9 cellular contexts compared by ENCODE assay signal in genomic region chr5:115888027-115888426, GRCh38. TPM values are rescaled to one million over a fixed set of nuclear protein-coding genes. Genes with fewer than 3 reads are reported as not detected.
DNase-seq lines count a peak whose midpoint lies in the region; ATAC-seq, FAIRE-seq and TF ChIP-seq lines count a peak whose summit lies in the region.
"Had no signal": no experiment of that assay in that cellular context is flagged by ENCODE, and none has a peak within 500 bp of the region (broad histone marks: within the 10 kb centered on the region; RNA-seq: fewer than 3 reads in every experiment).

No MANE protein-coding gene starts in this region.

- TF ChIP-seq CTCF in liver (IDR thresholded peaks at IDR 0.05; ENCODE audit: low read depth, low read length, missing input control), result peak; percentile 14
- TF ChIP-seq CTCF in HepG2 (CRISPR knock-in tag; IDR thresholded peaks at IDR 0.05), result no peak
- peak; percentile 18 for TF ChIP-seq CTCF in fibroblast of the aortic adventitia (IDR thresholded peaks at IDR 0.05; ENCODE audit: insufficient read depth, low read length)
- TF ChIP-seq CTCF in upper lobe of right lung (IDR thresholded peaks at IDR 0.05), result peak; percentile 11

- H3K27me3 ChIP-seq in liver (ENCODE audit: control insufficient read depth in 4 of 4, insufficient read depth in 4 of 4, low read length in 3 of 4) (no peaks in the 10 kb centered on the region), HepG2 (ENCODE audit: control insufficient read depth in 1 of 2, insufficient read depth in 2 of 2, low read length in 2 of 2) (no peaks in the 10 kb centered on the region), upper lobe of right lung (no peaks in the 10 kb centered on the region)
- no peaks in the 10 kb centered on the region for H3K27me3 ChIP-seq in effector memory CD4-positive, alpha-beta T cell (replicated peaks; ENCODE audit: control insufficient read depth, insufficient read depth, low read length, poor library complexity, severe bottlenecking)

- no peak for TF ChIP-seq POLR2A in HepG2 (IDR thresholded peaks at IDR 0.05; ENCODE audit: insufficient read depth in 1 of 2, low read depth in 2 of 2, low read length in 2 of 2)

- TF ChIP-seq EP300 in HepG2 (IDR thresholded peaks at IDR 0.05; ENCODE audit: low read depth in 2 of 2, low read length in 2 of 2) (no peak), HepG2 (CRISPR knock-in tag; IDR thresholded peaks at IDR 0.05; ENCODE audit: borderline replicate concordance) (no peak)

- DNase-seq in HepG2 (ENCODE audit: low spot score) (no peak), RCC 7860 (ENCODE audit: low spot score) (peak; percentile 42), fibroblast of the aortic adventitia (ENCODE audit: low read depth) (peak; percentile 68), upper lobe of right lung (no peak), Ammon's horn (ENCODE audit: low spot score) (no peak)
- DNase-seq in effector memory CD4-positive, alpha-beta T cell, result no peak
- DNase-seq: activated T-cell treated with anti-CD3 and anti-CD28 coated beads, Interleukin-2, amount 50 U/mL, for 48 hours had no signal

- intact Hi-C loops in HepG2 (cut with micrococcal nuclease; ENCODE audit: unreplicated experiment), result no loop called here
- intact Hi-C loops in upper lobe of right lung (cut with DNase I), result no loop called here

- BruUV-seq in HepG2 (replicated peaks; lab: Mats Ljungman, UMichigan), result no TSS peak

- WGBS in liver, result 51% methylated on average over 1 of the region's 1 CpG
- 91% methylated on average over 1 of the region's 1 CpG for WGBS in HepG2 (ENCODE audit: low lambda C conversion rate)

- POLR2A ChIA-PET in HepG2 (lab: Yijun Ruan, JAX), result no interaction called here

- H4K20me1 ChIP-seq in HepG2 (ENCODE audit: insufficient read depth, low read length), result no peaks in the 10 kb centered on the region

- H3K9me3 ChIP-seq in liver (ENCODE audit: control insufficient read depth in 4 of 4, low read length in 3 of 4), result no peaks in the 10 kb centered on the region
- no peaks in the 10 kb centered on the region for H3K9me3 ChIP-seq in HepG2 (ENCODE audit: low read length)
- no peaks in the 10 kb centered on the region for H3K9me3 ChIP-seq in upper lobe of right lung
- H3K9me3 ChIP-seq in effector memory CD4-positive, alpha-beta T cell (ENCODE audit: control insufficient read depth, low read length), result no peaks in the 10 kb centered on the region

- H3K4me3 ChIP-seq in liver (ENCODE audit: low read depth in 1 of 3, low read length in 3 of 3), result no peak overlapping the region
- no peak overlapping the region for H3K4me3 ChIP-seq in HepG2 (replicated peaks in 1 of 3; ENCODE audit: insufficient read depth in 1 of 3, low read depth in 2 of 3, low read length in 3 of 3)
- no peak overlapping the region for H3K4me3 ChIP-seq in fibroblast of the aortic adventitia (ENCODE audit: low read depth, low read length)
- H3K4me3 ChIP-seq in upper lobe of right lung, result no peak overlapping the region
- H3K4me3 ChIP-seq in effector memory CD4-positive, alpha-beta T cell (ENCODE audit: insufficient read depth, low read depth, low read length, poor library complexity, severe bottlenecking), result no peak overlapping the region

- H3K4me1 ChIP-seq in liver (ENCODE audit: control insufficient read depth in 4 of 4, insufficient read depth in 4 of 4, low read length in 3 of 4) (peaks cover 0 to 18% (median 12%) of the 10 kb centered on the region in 4 donors), HepG2 (ENCODE audit: insufficient read depth, low read length) (peaks cover 16% of the 10 kb centered on the region), upper lobe of right lung (no peaks in the 10 kb centered on the region)
- H3K4me1 ChIP-seq in effector memory CD4-positive, alpha-beta T cell (ENCODE audit: control insufficient read depth, insufficient read depth, low read length, poor library complexity, severe bottlenecking), result no peaks in the 10 kb centered on the region

- no peak overlapping the region for H3K9ac ChIP-seq in liver (ENCODE audit: low read depth in 1 of 2, low read length in 2 of 2)
- no peak overlapping the region for H3K9ac ChIP-seq in HepG2 (ENCODE audit: insufficient read depth, low read depth, low read length)

- in situ Hi-C loops in HepG2 (cut with HindIII; ENCODE audit: extremely low pct_ligation_motif_present, low pct_unique_long_range_greater_than_20kb), result no loop called here

- H2AFZ ChIP-seq in HepG2 (ENCODE audit: low read length), result no peak overlapping the region

- no peak overlapping the region for H3K27ac ChIP-seq in liver (ENCODE audit: low read depth in 1 of 2, low read length in 2 of 2)
- H3K27ac ChIP-seq in HepG2 (ENCODE audit: extremely low read length, insufficient read depth, low read length), result no peak overlapping the region
- no peak overlapping the region for H3K27ac ChIP-seq in upper lobe of right lung
- H3K27ac ChIP-seq in effector memory CD4-positive, alpha-beta T cell (ENCODE audit: insufficient read depth, low read length, poor library complexity, severe bottlenecking), result no peak overlapping the region

- H3K4me2 ChIP-seq in HepG2 (ENCODE audit: low read depth, low read length), result no peak overlapping the region

- TF ChIP-seq RAD21 in liver (IDR thresholded peaks at IDR 0.05) (peak; percentile 68 to 73), HepG2 (CRISPR knock-in tag; IDR thresholded peaks at IDR 0.05) (no peak)

- CTCF ChIA-PET in HepG2 (lab: Yijun Ruan, JAX; ENCODE audit: low intra/inter-chr PET ratio, low total read pairs), result no interaction called here

- no peaks in the 10 kb centered on the region for H3K36me3 ChIP-seq in liver (ENCODE audit: control insufficient read depth in 4 of 4, insufficient read depth in 3 of 4, low read depth in 1 of 4, low read length in 3 of 4)
- peaks cover 0 to 6% of the 10 kb centered on the region in 2 experiments; a peak in 1 of 5 replicates for H3K36me3 ChIP-seq in HepG2 (replicated peaks in 1 of 2; ENCODE audit: control insufficient read depth in 1 of 2, insufficient read depth in 2 of 2, low read length in 2 of 2)
- H3K36me3 ChIP-seq in upper lobe of right lung, result no peaks in the 10 kb centered on the region
- H3K36me3 ChIP-seq in effector memory CD4-positive, alpha-beta T cell (ENCODE audit: control insufficient read depth, insufficient read depth, low read length), result no peaks in the 10 kb centered on the region

- H3K79me2 ChIP-seq in HepG2 (ENCODE audit: insufficient read depth, low read length), result no peaks in the 10 kb centered on the region

- FAIRE-seq in HepG2 (lab: Jason Lieb, UNC) (no peak), RCC 7860 (lab: Jason Lieb, UNC) (peak; percentile 47)

- ATAC-seq in HepG2 (no peak), upper lobe of right lung (no peak), GM18498 (IDR thresholded peaks at IDR 0.05; ENCODE audit: unreplicated experiment) (no peak)

RNA-seq across cellular contexts. Expression of gene AP3S1, which starts 46.3 kb away (rescaled TPM):
- total RNA-seq in liver (10 to 100 TPM; 40.4 to 41.5 TPM), HepG2 (2016; rRNA removed; fragmentation: Illumina TruSeq; extraction: Trizol) (85.9 and 88.8 TPM in 2 replicates), fibroblast of the aortic adventitia (ENCODE audit: low replicate concordance) (109 and 237 TPM in 2 replicates), upper lobe of right lung (70.4 TPM)
- polyA plus RNA-seq in liver (10 to 100 TPM; 32.7 to 52.7 TPM), HepG2 (2011; rRNA removed) (28.5 and 50.5 TPM in 2 replicates)
- 243 and 253 TPM in 2 replicates for total RNA-seq in HepG2 (2016; cell fraction: cytosol; rRNA removed; fragmentation: Illumina TruSeq; extraction: Trizol; ENCODE audit: low read depth)
- total RNA-seq in HepG2 (2016; cell fraction: insoluble cytoplasmic fraction; rRNA removed; fragmentation: Illumina TruSeq; extraction: Trizol), result 77.4 and 86.8 TPM in 2 replicates
- total RNA-seq in HepG2 (2016; cell fraction: membrane; rRNA removed; fragmentation: Illumina TruSeq; extraction: Trizol), result 236 and 253 TPM in 2 replicates
- 40.7 and 54.3 TPM in 2 replicates for total RNA-seq in HepG2 (2016; cell fraction: nucleus; rRNA removed; fragmentation: Illumina TruSeq; extraction: Trizol)
- 18.5 and 27.6 TPM in 2 replicates for polyA plus RNA-seq in HepG2 (2011; cell fraction: cytosol; rRNA removed)
- polyA plus RNA-seq in HepG2 (2011; cell fraction: nucleus; rRNA removed), result 5.6 and 9.3 TPM in 2 replicates
- polyA plus RNA-seq in HepG2 (2012), result 78.2 and 104 TPM in 2 replicates
- 547 and 588 TPM in 2 replicates for polyA plus RNA-seq in HepG2 (2016; cell fraction: cytosol; fragmentation: Illumina TruSeq; extraction: Trizol; ENCODE audit: low read depth)
- polyA plus RNA-seq in HepG2 (2016; cell fraction: insoluble cytoplasmic fraction; fragmentation: Illumina TruSeq; extraction: Trizol; ENCODE audit: low read depth), result 158 and 163 TPM in 2 replicates
- polyA plus RNA-seq in HepG2 (2016; cell fraction: membrane; fragmentation: Illumina TruSeq; extraction: Trizol; ENCODE audit: low read depth), result 408 and 423 TPM in 2 replicates
- polyA plus RNA-seq in HepG2 (2016; cell fraction: nucleus; fragmentation: Illumina TruSeq; extraction: Trizol; ENCODE audit: insufficient read depth, low read depth), result 74.1 and 89.2 TPM in 2 replicates
- polyA minus RNA-seq in HepG2 (2011; rRNA and poly(A)+ RNA removed; ENCODE audit: low replicate concordance), result 2.1 and 7.3 TPM in 2 replicates
- 22.5 and 27.5 TPM in 2 replicates for polyA minus RNA-seq in HepG2 (2011; cell fraction: cytosol; rRNA and poly(A)+ RNA removed)
- polyA minus RNA-seq in HepG2 (2011; cell fraction: nucleus; rRNA and poly(A)+ RNA removed), result 39.5 and 46.4 TPM in 2 replicates

RNA-seq across cellular contexts. Expression of gene ATG12, which starts 46.7 kb away (rescaled TPM):
- total RNA-seq in liver (10 to 100 TPM; 14.8 to 43.1 TPM), HepG2 (2016; rRNA removed; fragmentation: Illumina TruSeq; extraction: Trizol) (45.1 and 46.4 TPM in 2 replicates), fibroblast of the aortic adventitia (ENCODE audit: low replicate concordance) (88.2 and 105 TPM in 2 replicates), upper lobe of right lung (36.5 TPM)
- polyA plus RNA-seq in liver (10 to 100 TPM; 15.6 to 32.5 TPM), HepG2 (2011; rRNA removed) (46.5 and 58.1 TPM in 2 replicates)
- 9.0 and 9.2 TPM in 2 replicates for total RNA-seq in HepG2 (2016; cell fraction: cytosol; rRNA removed; fragmentation: Illumina TruSeq; extraction: Trizol; ENCODE audit: low read depth)
- total RNA-seq in HepG2 (2016; cell fraction: insoluble cytoplasmic fraction; rRNA removed; fragmentation: Illumina TruSeq; extraction: Trizol), result 45.8 and 56.5 TPM in 2 replicates
- total RNA-seq in HepG2 (2016; cell fraction: membrane; rRNA removed; fragmentation: Illumina TruSeq; extraction: Trizol), result 19.9 and 23.9 TPM in 2 replicates
- total RNA-seq in HepG2 (2016; cell fraction: nucleus; rRNA removed; fragmentation: Illumina TruSeq; extraction: Trizol), result 50.0 and 53.8 TPM in 2 replicates
- polyA plus RNA-seq in HepG2 (2011; cell fraction: cytosol; rRNA removed), result 17.7 and 25.4 TPM in 2 replicates
- polyA plus RNA-seq in HepG2 (2011; cell fraction: nucleus; rRNA removed), result 29.3 and 43.5 TPM in 2 replicates
- polyA plus RNA-seq in HepG2 (2012), result 45.7 and 46.0 TPM in 2 replicates
- 10.3 and 10.8 TPM in 2 replicates for polyA plus RNA-seq in HepG2 (2016; cell fraction: cytosol; fragmentation: Illumina TruSeq; extraction: Trizol; ENCODE audit: low read depth)
- 51.5 and 54.3 TPM in 2 replicates for polyA plus RNA-seq in HepG2 (2016; cell fraction: insoluble cytoplasmic fraction; fragmentation: Illumina TruSeq; extraction: Trizol; ENCODE audit: low read depth)
- polyA plus RNA-seq in HepG2 (2016; cell fraction: membrane; fragmentation: Illumina TruSeq; extraction: Trizol; ENCODE audit: low read depth), result 17.9 and 19.4 TPM in 2 replicates
- 50.9 and 51.2 TPM in 2 replicates for polyA plus RNA-seq in HepG2 (2016; cell fraction: nucleus; fragmentation: Illumina TruSeq; extraction: Trizol; ENCODE audit: insufficient read depth, low read depth)
- 17.9 and 33.0 TPM in 2 replicates for polyA minus RNA-seq in HepG2 (2011; rRNA and poly(A)+ RNA removed; ENCODE audit: low replicate concordance)
- 17.3 and 18.1 TPM in 2 replicates for polyA minus RNA-seq in HepG2 (2011; cell fraction: cytosol; rRNA and poly(A)+ RNA removed)
- polyA minus RNA-seq in HepG2 (2011; cell fraction: nucleus; rRNA and poly(A)+ RNA removed), result 153 and 155 TPM in 2 replicates

Comparison
In these comparisons a context has a peak if more than half of its experiments do, and no peak if none do; other contexts are left out.
1. DNase-seq: peak in RCC 7860 (single experiment) and fibroblast of the aortic adventitia (single experiment); none in HepG2 (single experiment), upper lobe of right lung (single experiment), effector memory CD4-positive, alpha-beta T cell (0 of 3) and Ammon's horn (single experiment).